ENCODE assay signal across 16 cellular contexts in the genomic region with DNA sequence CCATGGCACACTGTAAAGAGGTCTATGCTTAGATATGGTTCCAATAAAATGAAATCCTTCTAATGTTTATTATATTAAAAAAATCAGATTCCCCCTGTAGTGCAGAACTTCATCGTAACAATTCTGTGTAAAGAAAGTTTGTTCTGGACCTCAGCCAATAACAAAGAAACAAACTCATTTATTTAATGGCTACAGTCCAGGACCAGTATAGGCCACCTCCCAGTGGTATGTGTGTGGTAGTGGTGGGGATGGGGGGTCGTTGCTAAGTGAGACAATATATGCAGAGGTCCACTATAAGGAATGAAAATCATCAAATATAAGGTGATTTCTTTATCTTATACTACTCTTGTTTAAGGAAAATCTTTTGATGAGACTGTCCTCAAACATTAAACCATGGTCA.
DNase-seq lines count a peak whose midpoint lies in the region; ATAC-seq, FAIRE-seq and TF ChIP-seq lines count a peak whose summit lies in the region.
"Had no signal": no experiment of that assay in that cellular context is flagged by ENCODE, and none has a peak within 500 bp of the region (broad histone marks: within the 10 kb centered on the region; RNA-seq: fewer than 3 reads in every experiment).

No MANE protein-coding gene starts in this region.

- POLR2A ChIA-PET in endothelial cell of umbilical vein (lab: Charles Lee) = no interaction called here

- H3K27me3 ChIP-seq in endothelial cell of umbilical vein (ENCODE audit: control insufficient read depth in 2 of 2, insufficient read depth in 2 of 2, low read length in 2 of 2) = no peaks in the 10 kb centered on the region
- H3K27me3 ChIP-seq: BLaER1 had no signal

- CTCF ChIA-PET in endothelial cell of umbilical vein (lab: Charles Lee) = no interaction called here

- BruUV-seq in endothelial cell of umbilical vein (replicated peaks; lab: Mats Ljungman, UMichigan) = no TSS peak

- TF ChIP-seq CTCF in VCaP (conservative IDR thresholded peaks at IDR 0.05) (peak; percentile 33; the same call in 1 of the 2 replicates), endothelial cell of umbilical vein (IDR thresholded peaks at IDR 0.05; ENCODE audit: extremely low read depth in 1 of 2, insufficient read depth in 1 of 2, low read depth in 1 of 2, low read length in 2 of 2) (no peak)

- dilution Hi-C loops in endothelial cell of umbilical vein (cut with MboI; ENCODE audit: extremely low pct_ligation_motif_present, low sequenced_read_pairs) = no loop called here

- no peaks in the 10 kb centered on the region for H3K9me1 ChIP-seq in endothelial cell of umbilical vein (replicated peaks; ENCODE audit: control insufficient read depth, extremely low read depth, insufficient read depth, low read length)

- H3K9me3 ChIP-seq in endothelial cell of umbilical vein (replicated peaks; ENCODE audit: control insufficient read depth, insufficient read depth, low read length) = no peaks in the 10 kb centered on the region
- H3K9me3 ChIP-seq: BLaER1, HAP-1 had no signal

- no peaks in the 10 kb centered on the region for H3K79me2 ChIP-seq in endothelial cell of umbilical vein (ENCODE audit: control insufficient read depth, insufficient read depth, low read length)

- no peak for TF ChIP-seq POLR2A in endothelial cell of umbilical vein (IDR thresholded peaks at IDR 0.05; ENCODE audit: low read depth, low read length)

- no peaks in the 10 kb centered on the region for H3K36me3 ChIP-seq in endothelial cell of umbilical vein (ENCODE audit: control insufficient read depth in 2 of 2, extremely low read depth in 1 of 2, insufficient read depth in 2 of 2, low read length in 2 of 2)
- H3K36me3 ChIP-seq: BLaER1, HAP-1 had no signal

- no peaks in the 10 kb centered on the region for H4K20me1 ChIP-seq in endothelial cell of umbilical vein (replicated peaks; ENCODE audit: control insufficient read depth, extremely low read depth, insufficient read depth, low read length)
- H4K20me1 ChIP-seq: BLaER1 had no signal

- peak overlapping the region; percentile 93; the same call in 1 of the 2 replicates for H3K27ac ChIP-seq in VCaP
- no peak overlapping the region for H3K27ac ChIP-seq in endothelial cell of umbilical vein (ENCODE audit: insufficient read depth, low read depth, low read length)
- H3K27ac ChIP-seq: BLaER1, GM23248, HL-60 had no signal

- no peak overlapping the region for H3K4me2 ChIP-seq in endothelial cell of umbilical vein (ENCODE audit: insufficient read depth, low read length)
- H3K4me2 ChIP-seq: BLaER1 had no signal

- H3K9ac ChIP-seq in endothelial cell of umbilical vein (replicated peaks; ENCODE audit: extremely low read depth, insufficient read depth, low read length) = no peak overlapping the region
- H3K9ac ChIP-seq: BLaER1, GM23248 had no signal

- H3K4me3 ChIP-seq in endothelial cell of umbilical vein (replicated peaks in 1 of 3; ENCODE audit: insufficient read depth in 1 of 3, low read depth in 1 of 3, low read length in 3 of 3) = no peak overlapping the region
- H3K4me3 ChIP-seq: BLaER1, GM23248, HAP-1 had no signal

- peaks cover 12% of the 10 kb centered on the region for H3K4me1 ChIP-seq in endothelial cell of umbilical vein (ENCODE audit: control insufficient read depth, extremely low read depth, insufficient read depth, low read length)
- H3K4me1 ChIP-seq: BLaER1 had no signal

- DNase-seq in EH (ENCODE audit: low read depth) (peak; percentile 3), endothelial cell of umbilical vein (ENCODE audit: low read depth, low spot score) (peak; percentile 49), smooth muscle cell of the brain vasculature (ENCODE audit: low read depth, low spot score) (peak; percentile 1)
- DNase-seq: 8988T; CD4-positive, alpha-beta memory T cell; DMS153; DMS79; GF-D8; GM23248 had no signal

- no peak for ATAC-seq in HG03139 (IDR thresholded peaks at IDR 0.05; ENCODE audit: unreplicated experiment)
- ATAC-seq in GM19023 (IDR thresholded peaks at IDR 0.05; ENCODE audit: unreplicated experiment) = no peak
- ATAC-seq in GM21515 (IDR thresholded peaks at IDR 0.05; ENCODE audit: unreplicated experiment) = no peak

- no peak for FAIRE-seq in endothelial cell of umbilical vein (lab: Jason Lieb, UNC)

- intact Hi-C loops in endothelial cell of umbilical vein (cut with micrococcal nuclease) = loop anchor here (1.0 kb wide), 1 partner anchor 11 kb away; no protein-coding TSS in a partner anchor

- H2AFZ ChIP-seq in endothelial cell of umbilical vein (ENCODE audit: low read depth, low read length) = no peak overlapping the region
- H2AFZ ChIP-seq: GM23248 had no signal

TF ChIP-seq in endothelial cell of umbilical vein, 7 proteins besides CTCF, POLR2A, EP300 and RAD21:
- TF ChIP-seq MAX (IDR thresholded peaks at IDR 0.05; ENCODE audit: insufficient read depth, insufficient read length) (no peak), FOS (IDR thresholded peaks at IDR 0.05; ENCODE audit: borderline replicate concordance, insufficient read depth, low read length) (no peak), EZH2 (IDR thresholded peaks at IDR 0.05; ENCODE audit: borderline replicate concordance, low read depth, low read length, severe bottlenecking) (no peak), GATA2 (IDR thresholded peaks at IDR 0.05; ENCODE audit: insufficient read depth, insufficient read length, low read depth, low read length) (no peak), JUN (IDR thresholded peaks at IDR 0.05; ENCODE audit: borderline replicate concordance, insufficient read depth, insufficient read length, low read depth) (no peak), POLR2AphosphoS5 (IDR thresholded peaks at IDR 0.05; ENCODE audit: insufficient read depth, low read depth, low read length) (no peak), MYC (IDR thresholded peaks at IDR 0.05; ENCODE audit: low read depth, low read length) (no peak)
